In the genomic region with DNA sequence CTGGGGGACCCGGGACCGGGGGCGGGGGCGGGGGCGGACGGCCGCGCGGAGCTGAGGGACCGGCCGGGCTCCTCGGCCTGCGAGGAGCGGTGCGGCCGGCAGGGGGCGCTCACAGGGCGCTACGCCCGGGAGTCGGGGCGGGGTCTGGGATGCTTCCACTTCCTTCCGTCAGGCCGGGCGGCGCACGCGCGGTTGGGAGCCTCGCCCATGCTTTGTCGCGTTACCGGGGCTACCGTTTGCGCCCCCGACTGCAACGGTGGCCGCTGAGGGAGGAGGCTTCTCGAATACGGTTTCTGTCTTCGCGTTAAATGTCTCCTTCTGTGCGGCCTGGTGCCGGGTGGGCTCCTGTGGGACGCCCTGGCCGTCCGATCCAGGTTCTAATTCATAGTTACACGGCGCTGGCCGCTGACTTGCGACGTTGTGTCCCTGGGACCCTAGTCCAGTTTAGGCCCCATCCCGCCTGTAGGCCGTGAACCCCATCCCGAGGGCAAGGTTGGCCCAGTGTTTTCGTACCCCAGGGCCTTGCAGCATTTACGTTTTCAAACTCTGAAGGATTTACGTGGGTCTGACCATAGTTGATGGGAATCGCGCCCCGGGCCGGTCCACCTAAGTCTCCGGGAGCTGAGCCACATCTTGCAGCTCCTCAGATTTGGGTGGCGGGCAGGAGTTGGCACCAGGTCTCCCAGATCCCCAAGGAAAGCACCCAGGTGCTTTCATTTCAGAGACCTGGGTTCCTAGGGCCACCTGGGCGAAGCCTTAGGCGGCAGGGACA, we compare ENCODE assay signal across 1 cellular context.
A peak's percentile ranks its signal among the peaks of the same experiment; 100 is the strongest.
TF ChIP-seq lines count a peak whose summit lies in the region.

No MANE protein-coding gene starts in this region.

TF ChIP-seq in HCT116, 20 proteins besides CTCF, POLR2A, EP300 and RAD21 (continued from another document):
- TF ChIP-seq, protein P1, sequence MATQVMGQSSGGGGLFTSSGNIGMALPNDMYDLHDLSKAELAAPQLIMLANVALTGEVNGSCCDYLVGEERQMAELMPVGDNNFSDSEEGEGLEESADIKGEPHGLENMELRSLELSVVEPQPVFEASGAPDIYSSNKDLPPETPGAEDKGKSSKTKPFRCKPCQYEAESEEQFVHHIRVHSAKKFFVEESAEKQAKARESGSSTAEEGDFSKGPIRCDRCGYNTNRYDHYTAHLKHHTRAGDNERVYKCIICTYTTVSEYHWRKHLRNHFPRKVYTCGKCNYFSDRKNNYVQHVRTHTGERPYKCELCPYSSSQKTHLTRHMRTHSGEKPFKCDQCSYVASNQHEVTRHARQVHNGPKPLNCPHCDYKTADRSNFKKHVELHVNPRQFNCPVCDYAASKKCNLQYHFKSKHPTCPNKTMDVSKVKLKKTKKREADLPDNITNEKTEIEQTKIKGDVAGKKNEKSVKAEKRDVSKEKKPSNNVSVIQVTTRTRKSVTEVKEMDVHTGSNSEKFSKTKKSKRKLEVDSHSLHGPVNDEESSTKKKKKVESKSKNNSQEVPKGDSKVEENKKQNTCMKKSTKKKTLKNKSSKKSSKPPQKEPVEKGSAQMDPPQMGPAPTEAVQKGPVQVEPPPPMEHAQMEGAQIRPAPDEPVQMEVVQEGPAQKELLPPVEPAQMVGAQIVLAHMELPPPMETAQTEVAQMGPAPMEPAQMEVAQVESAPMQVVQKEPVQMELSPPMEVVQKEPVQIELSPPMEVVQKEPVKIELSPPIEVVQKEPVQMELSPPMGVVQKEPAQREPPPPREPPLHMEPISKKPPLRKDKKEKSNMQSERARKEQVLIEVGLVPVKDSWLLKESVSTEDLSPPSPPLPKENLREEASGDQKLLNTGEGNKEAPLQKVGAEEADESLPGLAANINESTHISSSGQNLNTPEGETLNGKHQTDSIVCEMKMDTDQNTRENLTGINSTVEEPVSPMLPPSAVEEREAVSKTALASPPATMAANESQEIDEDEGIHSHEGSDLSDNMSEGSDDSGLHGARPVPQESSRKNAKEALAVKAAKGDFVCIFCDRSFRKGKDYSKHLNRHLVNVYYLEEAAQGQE (IDR thresholded peaks at IDR 0.05; ENCODE audit: low read depth): no peak
- TF ChIP-seq EZH2phosphoT487 (IDR thresholded peaks at IDR 0.05; ENCODE audit: borderline replicate concordance) (no peak), POLR2AphosphoS5 (IDR thresholded peaks at IDR 0.05; ENCODE audit: low read depth, low read length) (peak; percentile 55), JUND (IDR thresholded peaks at IDR 0.05) (no peak), SIN3A (IDR thresholded peaks at IDR 0.05; ENCODE audit: low read depth) (no peak), EZH2 (IDR thresholded peaks at IDR 0.05) (no peak), ZFX (IDR thresholded peaks at IDR 0.05) (peak; percentile 70)
